Comparison of ENCODE assay signal across 23 cellular contexts in genomic region chr22:49765951-49766350, GRCh38.
DNase-seq lines count a peak whose midpoint lies in the region; ATAC-seq, FAIRE-seq and TF ChIP-seq lines count a peak whose summit lies in the region.
"Had no signal": no experiment of that assay in that cellular context is flagged by ENCODE, and none has a peak within 500 bp of the region (broad histone marks: within the 10 kb centered on the region; RNA-seq: fewer than 3 reads in every experiment).

No MANE protein-coding gene starts in this region.

- H3K4me1 Mint-ChIP-seq in CD14-positive monocyte (peaks cover 8% of the 10 kb centered on the region), Calu3 (ENCODE audit: low read depth, unreplicated experiment) (no peaks in the 10 kb centered on the region)

- ATAC-seq in pancreas (no peak), HG02642 (IDR thresholded peaks at IDR 0.05; ENCODE audit: poor library complexity, unreplicated experiment) (no peak)
- ATAC-seq: left colon, PC-3, WTC11 had no signal

- TF ChIP-seq CTCF in CD14-positive monocyte (IDR thresholded peaks at IDR 0.05) (no peak), dorsolateral prefrontal cortex (IDR thresholded peaks at IDR 0.05 in 54 of 56, conservative IDR thresholded peaks at IDR 0.05 in 2 of 56; ENCODE audit: low read depth in 1 of 56, partially characterized antibody in 56 of 56) (no peak), pancreas (IDR thresholded peaks at IDR 0.05) (no peak), Calu3 (IDR thresholded peaks at IDR 0.05; ENCODE audit: unreplicated experiment) (no peak)

- no peak overlapping the region for H3K27ac Mint-ChIP-seq in CD14-positive monocyte
- no peak overlapping the region for H3K27ac Mint-ChIP-seq in Calu3 (ENCODE audit: unreplicated experiment)
- H3K27ac Mint-ChIP-seq: stimulated activated naive CD8-positive, alpha-beta T cell treated with anti-CD3 and anti-CD28 coated beads, Interleukin-15, Interleukin-2, amounts not matched to agents 100 ng/mL and 50 ng/mL, for 24 hours; T-helper 2 cell treated with Interferon-gamma antibody and Interleukin-4, amounts not matched to agents 5 μg/mL and 100 μg/mL, for 36 hours; WTC11 had no signal

- H3K27me3 Mint-ChIP-seq in CD14-positive monocyte (ENCODE audit: low read depth in 3 of 3) (peaks cover 3 to 8% (median 4%) of the 10 kb centered on the region in 3 donors), Calu3 (ENCODE audit: unreplicated experiment) (no peaks in the 10 kb centered on the region)
- H3K27me3 Mint-ChIP-seq: stimulated activated naive CD8-positive, alpha-beta T cell treated with anti-CD3 and anti-CD28 coated beads, Interleukin-15, Interleukin-2, amounts not matched to agents 100 ng/mL and 50 ng/mL, for 24 hours had no signal

- FAIRE-seq in pancreas (lab: Jason Lieb, UNC), result no peak
- FAIRE-seq: A204.1, GM12892 had no signal

- BruUV-seq in Calu3 (replicated peaks; lab: Mats Ljungman, UMichigan), result no TSS peak

- peak; percentile 26 for DNase-seq in activated CD4-positive, CD25-positive, alpha-beta regulatory T cell treated with anti-CD3 and anti-CD28 coated beads, Interleukin-2, amount 50 U/mL, for 72 hours
- no peak for DNase-seq in activated CD4-positive, CD25-positive, alpha-beta regulatory T cell (lab: John Stamatoyannopoulos, UW)
- DNase-seq in CD14-positive monocyte (ENCODE audit: low spot score) (peak; percentile 32), dorsolateral prefrontal cortex (peak in 7 of 10 donors; percentile 10 to 39 (median 30)), pancreas (peak in 4 of 6 donors; percentile 7 to 67 (median 28)), OCI-M2 (lab: John Stamatoyannopoulos, UW; ENCODE audit: unreplicated experiment) (no peak), Calu3 (no peak)
- DNase-seq: DMS 273 treated with DMSO at 0.1 percent for 48 hours; effector memory CD4-positive, alpha-beta T cell; esophagus squamous epithelium; left colon; NCI-H1105 treated with DMSO at 0.1 percent for 48 hours; NCI-H774; PC-3; stimulated activated CD4-positive, alpha-beta T cell treated with anti-CD3 and anti-CD28 coated beads, Interleukin-2, amount 100 ng/mL, for 24 hours had no signal

- H3K36me3 Mint-ChIP-seq in CD14-positive monocyte, result no peaks in the 10 kb centered on the region
- H3K36me3 Mint-ChIP-seq in Calu3 (ENCODE audit: insufficient read depth, unreplicated experiment), result peaks cover 16% of the 10 kb centered on the region

- H3K27me3 ChIP-seq in dorsolateral prefrontal cortex, result peaks cover 0 to under 1% (median 0%) of the 10 kb centered on the region in 45 donors
- H3K27me3 ChIP-seq in pancreas, result no peaks in the 10 kb centered on the region
- H3K27me3 ChIP-seq: ascending aorta, BE2C, esophagus squamous epithelium had no signal

- no peaks in the 10 kb centered on the region for H3K4me1 ChIP-seq in pancreas
- H3K4me1 ChIP-seq: ascending aorta, BE2C had no signal

- H3K36me3 ChIP-seq in pancreas, result no peaks in the 10 kb centered on the region
- H3K36me3 ChIP-seq: ascending aorta, BE2C had no signal

- 87 to 89% methylated on average over 10 to 12 of the region's 12 CpGs for WGBS in pancreas, 2 donors

- peaks cover 7 to 22% (median 15%) of the 10 kb centered on the region in 7 donors for H3K9me3 Mint-ChIP-seq in CD14-positive monocyte
- peaks cover 8% of the 10 kb centered on the region for H3K9me3 Mint-ChIP-seq in Calu3 (ENCODE audit: low read depth, unreplicated experiment)

- H3K27ac ChIP-seq in dorsolateral prefrontal cortex (no peak overlapping the region), pancreas (no peak overlapping the region)
- H3K27ac ChIP-seq: ascending aorta, esophagus squamous epithelium had no signal

- H3K4me3 ChIP-seq in dorsolateral prefrontal cortex (no peak overlapping the region), pancreas (no peak overlapping the region)
- H3K4me3 ChIP-seq: ascending aorta, esophagus squamous epithelium had no signal

- H3K4me3 Mint-ChIP-seq in CD14-positive monocyte, result no peak overlapping the region
- no peak overlapping the region for H3K4me3 Mint-ChIP-seq in Calu3 (ENCODE audit: low read depth, unreplicated experiment)
- H3K4me3 Mint-ChIP-seq: stimulated activated naive CD8-positive, alpha-beta T cell treated with anti-CD3 and anti-CD28 coated beads, Interleukin-15, Interleukin-2, amounts not matched to agents 100 ng/mL and 50 ng/mL, for 24 hours; T-helper 2 cell treated with Interferon-gamma antibody and Interleukin-4, amounts not matched to agents 5 μg/mL and 100 μg/mL, for 36 hours; WTC11 had no signal

- intact Hi-C loops in CD14-positive monocyte (cut with micrococcal nuclease) (loop anchor here (5.0 kb wide), 1 partner anchor 266 kb away; no protein-coding TSS in a partner anchor), dorsolateral prefrontal cortex (cut with DNase I) (loop anchor here in 1 of 2 donors (10.0 kb wide), 1 partner anchor 269 kb away; no protein-coding TSS in a partner anchor), pancreas (cut with DNase I) (loop anchor here in 1 of 3 donors (10.0 kb wide), 1 partner anchor 269 kb away; no protein-coding TSS in a partner anchor), Calu3 (cut with micrococcal nuclease; ENCODE audit: unreplicated experiment) (loop anchor here (2.0 to 10.0 kb wide), 2 partner anchors 149 to 265 kb away; partner anchors contain the start of genes ALG12 and CRELD2)

- H3K9me3 ChIP-seq in pancreas, result no peaks in the 10 kb centered on the region
- H3K9me3 ChIP-seq: BE2C had no signal

- CTCF ChIA-PET in Calu3 (lab: Charles Lee), result no interaction called here

Comparison
In these comparisons a context has a peak if more than half of its experiments do, and no peak if none do; other contexts are left out.
1. DNase-seq: peak in activated CD4-positive, CD25-positive, alpha-beta regulatory T cell treated with anti-CD3 and anti-CD28 coated beads, Interleukin-2, amount 50 U/mL, for 72 hours (single experiment), CD14-positive monocyte (single experiment), dorsolateral prefrontal cortex (7 of 10) and pancreas (4 of 6); none in activated CD4-positive, CD25-positive, alpha-beta regulatory T cell (0 of 4), OCI-M2 (single experiment) and Calu3 (single experiment).